ENCODE assay signal across 1 cellular context in genomic region chr10:110858297-110858934, GRCh38.
TF ChIP-seq lines count a peak whose summit lies in the region.

No MANE protein-coding gene starts in this region.

TF ChIP-seq in K562, 482 proteins besides CTCF, POLR2A, EP300 and RAD21 (continued from another document and continues in another):
- TF ChIP-seq ZNF318 (IDR thresholded peaks at IDR 0.05; ENCODE audit: borderline replicate concordance in 1 of 2, low read depth in 1 of 2): no peak
- TF ChIP-seq BCL6 (CRISPR knock-in tag; IDR thresholded peaks at IDR 0.05): no peak
- no peak for TF ChIP-seq TEAD2 (tag; IDR thresholded peaks at IDR 0.05)
- no peak for TF ChIP-seq CCAR2 (IDR thresholded peaks at IDR 0.05; ENCODE audit: low read depth, low read length)
- no peak for TF ChIP-seq CREBBP (IDR thresholded peaks at IDR 0.05; ENCODE audit: low read depth, low read length)
- TF ChIP-seq IRF2 (CRISPR knock-in tag; IDR thresholded peaks at IDR 0.05): no peak
- TF ChIP-seq NCOA1 (IDR thresholded peaks at IDR 0.05; ENCODE audit: low read depth): peak; percentile 48; the same call in 1 of the 2 replicates
- no peak for TF ChIP-seq ZNF79 (CRISPR knock-in tag; IDR thresholded peaks at IDR 0.05; ENCODE audit: low read depth)
- no peak for TF ChIP-seq OTX1 (CRISPR knock-in tag; IDR thresholded peaks at IDR 0.05)
- no peak for TF ChIP-seq ZNF232 (CRISPR knock-in tag; IDR thresholded peaks at IDR 0.05)
- no peak for TF ChIP-seq ERF (CRISPR knock-in tag; IDR thresholded peaks at IDR 0.05)
- TF ChIP-seq MECOM (CRISPR knock-in tag; IDR thresholded peaks at IDR 0.05): no peak
- TF ChIP-seq NFIC (IDR thresholded peaks at IDR 0.05): peak; percentile 84
- 0 out of 2 replicates have a peak, but pooled peaks have one; percentile 53 for TF ChIP-seq ZNF197 (CRISPR knock-in tag; IDR thresholded peaks at IDR 0.05; ENCODE audit: low read depth)
- no peak for TF ChIP-seq SAFB2 (IDR thresholded peaks at IDR 0.05; ENCODE audit: borderline replicate concordance, low read depth, low read length, severe bottlenecking)
- no peak for TF ChIP-seq ZNF41 (CRISPR knock-in tag; conservative IDR thresholded peaks at IDR 0.05)
- TF ChIP-seq ELK3 (CRISPR knock-in tag; IDR thresholded peaks at IDR 0.05): no peak
- TF ChIP-seq HOXB6 (CRISPR knock-in tag; IDR thresholded peaks at IDR 0.05; ENCODE audit: borderline replicate concordance): no peak
- TF ChIP-seq PTBP1 (IDR thresholded peaks at IDR 0.05; ENCODE audit: low read depth, low read length): no peak
- no peak for TF ChIP-seq GTF3C2 (IDR thresholded peaks at IDR 0.05; ENCODE audit: borderline replicate concordance, extremely low read depth, insufficient read length)
- TF ChIP-seq TGIF2 (CRISPR knock-in tag; IDR thresholded peaks at IDR 0.05): no peak
- no peak for TF ChIP-seq SP2 (IDR thresholded peaks at IDR 0.05; ENCODE audit: extremely low read depth, low read depth, low read length, poor library complexity, severe bottlenecking)
- TF ChIP-seq CHD1 (IDR thresholded peaks at IDR 0.05; ENCODE audit: low read length): no peak
- no peak for TF ChIP-seq ZNF408 (CRISPR knock-in tag; IDR thresholded peaks at IDR 0.05; ENCODE audit: low read depth)
- TF ChIP-seq ZNF436 (CRISPR knock-in tag; IDR thresholded peaks at IDR 0.05): no peak
- TF ChIP-seq ZNF12 (CRISPR knock-in tag; IDR thresholded peaks at IDR 0.05): no peak
- no peak for TF ChIP-seq SRSF3 (IDR thresholded peaks at IDR 0.05; ENCODE audit: insufficient read depth, low read length)
- TF ChIP-seq CXXC5 (CRISPR knock-in tag; IDR thresholded peaks at IDR 0.05): peak; percentile 28
- no peak for TF ChIP-seq ZBTB33 (CRISPR knock-in tag; IDR thresholded peaks at IDR 0.05)
- TF ChIP-seq ETS1 (conservative IDR thresholded peaks at IDR 0.05; ENCODE audit: control insufficient read depth, low read depth, low read length): no peak
- no peak for TF ChIP-seq SRF (CRISPR knock-in tag; IDR thresholded peaks at IDR 0.05)
- no peak for TF ChIP-seq ZFP36 (IDR thresholded peaks at IDR 0.05; ENCODE audit: low read depth, low read length, partially characterized antibody)
- TF ChIP-seq MAX (CRISPR knock-in tag; IDR thresholded peaks at IDR 0.05): no peak
- no peak for TF ChIP-seq CUX1 (CRISPR knock-in tag; IDR thresholded peaks at IDR 0.05)
- TF ChIP-seq ZNF274 (IDR thresholded peaks at IDR 0.05; ENCODE audit: borderline replicate concordance, low read depth, low read length): no peak
- no peak for TF ChIP-seq NFE2 (IDR thresholded peaks at IDR 0.05; ENCODE audit: low read depth)
